33 cellular contexts compared by ENCODE assay signal in the genomic region with DNA sequence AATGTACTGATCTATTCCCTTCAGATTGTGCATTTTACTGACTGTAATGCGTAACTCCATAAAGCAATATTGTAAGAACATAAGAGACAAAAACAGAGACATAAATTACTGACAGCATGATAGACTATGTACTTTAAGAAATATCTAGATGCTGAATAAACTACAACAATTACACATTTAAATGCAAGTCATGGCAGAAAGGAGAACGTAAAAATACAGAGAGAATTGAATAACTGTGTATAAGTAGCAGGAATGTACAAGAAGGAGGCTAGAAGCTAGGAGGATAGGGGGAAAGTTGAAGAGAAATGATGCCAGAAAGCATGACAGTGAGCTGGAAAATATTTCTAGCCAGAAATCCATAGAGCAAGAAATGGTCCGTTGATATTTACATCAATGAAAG.
A peak's percentile ranks its signal among the peaks of the same experiment; 100 is the strongest.
DNase-seq lines count a peak whose midpoint lies in the region; ATAC-seq, FAIRE-seq and TF ChIP-seq lines count a peak whose summit lies in the region.
"Had no signal": no experiment of that assay in that cellular context is flagged by ENCODE, and none has a peak within 500 bp of the region (broad histone marks: within the 10 kb centered on the region; RNA-seq: fewer than 3 reads in every experiment).

No MANE protein-coding gene starts in this region.

- H4K20me1 ChIP-seq in HepG2 (ENCODE audit: insufficient read depth, low read length) = no peaks in the 10 kb centered on the region
- H4K20me1 ChIP-seq in K562 (replicated peaks; ENCODE audit: control insufficient read depth, insufficient read depth, low read length) = no peaks in the 10 kb centered on the region
- H4K20me1 ChIP-seq: BLaER1; BLaER1 treated with 17β-estradiol and CSF1 and Interleukin-3, amounts not matched to agents 10 nM and 100 nM had no signal

- TF ChIP-seq RAD21 in HepG2 (CRISPR knock-in tag; IDR thresholded peaks at IDR 0.05) (no peak), A549 (conservative IDR thresholded peaks at IDR 0.05 in 1 of 2, IDR thresholded peaks at IDR 0.05 in 1 of 2) (no peak), K562 (CRISPR knock-in tag; conservative IDR thresholded peaks at IDR 0.05 in 1 of 2, IDR thresholded peaks at IDR 0.05 in 1 of 2) (no peak)

- H3K4me3 Mint-ChIP-seq in CD14-positive monocyte = no peak overlapping the region
- H3K4me3 Mint-ChIP-seq: B cell; CD4-positive, alpha-beta memory T cell; CD4-positive, alpha-beta T cell; CD8-positive, alpha-beta memory T cell; CD8-positive, alpha-beta T cell had no signal

- H3K79me2 ChIP-seq in HepG2 (ENCODE audit: insufficient read depth, low read length) = no peaks in the 10 kb centered on the region
- H3K79me2 ChIP-seq in K562 (ENCODE audit: control insufficient read depth, insufficient read depth, low read length) = no peaks in the 10 kb centered on the region

- H3K27ac ChIP-seq in HepG2 (ENCODE audit: extremely low read length, insufficient read depth, low read length) = no peak overlapping the region
- no peak overlapping the region for H3K27ac ChIP-seq in right lobe of liver
- H3K27ac ChIP-seq in A549 = no peak overlapping the region
- no peak overlapping the region for H3K27ac ChIP-seq in K562 (ENCODE audit: extremely low read depth, low read depth, low read length)
- H3K27ac ChIP-seq: 22Rv1; BLaER1; BLaER1 treated with 17β-estradiol and CSF1 and Interleukin-3, amounts not matched to agents 10 nM and 100 nM; C4-2B had no signal

- POLR2A ChIA-PET in HepG2 (lab: Yijun Ruan, JAX) (no interaction called here), A549 (lab: Yijun Ruan, JAX) (no interaction called here), K562 (lab: Yijun Ruan, JAX) (interaction anchor here (1.0 kb wide), 1 partner anchor 28 kb away, joined by 3 read pairs; no protein-coding TSS in a partner anchor)

- peaks cover 0 to 7% (median 0%) of the 10 kb centered on the region in 7 donors for H3K9me3 Mint-ChIP-seq in CD14-positive monocyte
- H3K9me3 Mint-ChIP-seq: CD4-positive, alpha-beta T cell; CD8-positive, alpha-beta memory T cell; CD8-positive, alpha-beta T cell had no signal

- H3K9ac ChIP-seq in HepG2 (ENCODE audit: insufficient read depth, low read depth, low read length) (no peak overlapping the region), K562 (ENCODE audit: insufficient read depth in 1 of 2, low read depth in 2 of 2, low read length in 2 of 2) (no peak overlapping the region)
- H3K9ac ChIP-seq: BLaER1; BLaER1 treated with 17β-estradiol and CSF1 and Interleukin-3, amounts not matched to agents 10 nM and 100 nM had no signal

- ATAC-seq in HepG2 (no peak), right lobe of liver (no peak), A549 (no peak), K562 (no peak)
- ATAC-seq: CD8-positive, alpha-beta T cell had no signal

- TF ChIP-seq POLR2A in HepG2 (IDR thresholded peaks at IDR 0.05; ENCODE audit: insufficient read depth in 1 of 2, low read depth in 2 of 2, low read length in 2 of 2) = no peak
- TF ChIP-seq POLR2A in right lobe of liver (IDR thresholded peaks at IDR 0.05) = no peak
- no peak for TF ChIP-seq POLR2A in A549 (IDR thresholded peaks at IDR 0.05; ENCODE audit: low read length)
- no peak for TF ChIP-seq POLR2A in K562 (conservative IDR thresholded peaks at IDR 0.05)

- no peak overlapping the region for H3K4me2 ChIP-seq in HepG2 (ENCODE audit: low read depth, low read length)
- H3K4me2 ChIP-seq in A549 = no peak overlapping the region
- H3K4me2 ChIP-seq in K562 (ENCODE audit: insufficient read depth, low read length) = no peak overlapping the region
- H3K4me2 ChIP-seq: BLaER1 had no signal

- H2AFZ ChIP-seq in HepG2 (ENCODE audit: low read length) (no peak overlapping the region), K562 (ENCODE audit: low read depth, low read length) (peak overlapping the region; percentile 25; the same call in 1 of the 2 replicates)

- DNase-seq in HepG2 (ENCODE audit: low spot score) (no peak), right lobe of liver (no peak), A549 (ENCODE audit: low read depth in 1 of 2, low spot score in 1 of 2) (no peak), K562 (ENCODE audit: extremely low read depth in 1 of 4, low spot score in 3 of 4) (no peak), CD14-positive monocyte (ENCODE audit: low spot score) (no peak), GM19239 (ENCODE audit: insufficient read length, low spot score) (no peak)
- DNase-seq: 8988T; ACHN; AML-193; BE2C; C1 segment of cervical spinal cord; Caco-2; Calu3; CD4-positive, alpha-beta memory T cell; CD4-positive, alpha-beta T cell; CD4-positive, CD25-positive, alpha-beta regulatory T cell; CD8-positive, alpha-beta memory T cell; CD8-positive, alpha-beta T cell; COR-L47; DMS 273 treated with DMSO at 0.1 percent for 48 hours; DMS153; DMS53; DMS79; DMS79 treated with DMSO at 0.1 percent for 48 hours; DND-41; EL had no signal

- H3K36me3 Mint-ChIP-seq in CD14-positive monocyte = no peaks in the 10 kb centered on the region
- H3K36me3 Mint-ChIP-seq: CD4-positive, alpha-beta memory T cell; CD4-positive, CD25-positive, alpha-beta regulatory T cell; CD8-positive, alpha-beta memory T cell; CD8-positive, alpha-beta T cell had no signal

- TF ChIP-seq CTCF in HepG2 (CRISPR knock-in tag; IDR thresholded peaks at IDR 0.05) (no peak), right lobe of liver (IDR thresholded peaks at IDR 0.05) (no peak), A549 (IDR thresholded peaks at IDR 0.05) (no peak), K562 (IDR thresholded peaks at IDR 0.05 in 2 of 3, conservative IDR thresholded peaks at IDR 0.05 in 1 of 3; ENCODE audit: insufficient read depth in 2 of 3, low read depth in 1 of 3, low read length in 3 of 3) (no peak), CD14-positive monocyte (IDR thresholded peaks at IDR 0.05) (no peak)

- FAIRE-seq in HepG2 (lab: Jason Lieb, UNC) = no peak
- no peak for FAIRE-seq in A549 (lab: Jason Lieb, UNC)
- no peak for FAIRE-seq in K562 (lab: Jason Lieb, UNC)
- no peak for FAIRE-seq in GM19239 (lab: Jason Lieb, UNC)
- FAIRE-seq: A204.1, D721Med had no signal

- in situ Hi-C loops in HepG2 (cut with HindIII; ENCODE audit: extremely low pct_ligation_motif_present, low pct_unique_long_range_greater_than_20kb) (no loop called here), K562 (cut with MboI) (no loop called here)

- CTCF ChIA-PET in HepG2 (lab: Yijun Ruan, JAX; ENCODE audit: low intra/inter-chr PET ratio, low total read pairs) = no interaction called here
- CTCF ChIA-PET in A549 (lab: Yijun Ruan, JAX) = no interaction called here
- CTCF ChIA-PET in K562 (lab: Yijun Ruan, JAX; ENCODE audit: low intra/inter-chr PET ratio) = no interaction called here

- peaks cover 2 to 8% (median 2%) of the 10 kb centered on the region in 3 donors for H3K27me3 Mint-ChIP-seq in CD14-positive monocyte (ENCODE audit: low read depth in 3 of 3)

- H3K9me1 ChIP-seq in K562 (ENCODE audit: control insufficient read depth, insufficient read depth, low read length) = no peaks in the 10 kb centered on the region

- H3K4me1 ChIP-seq in HepG2 (ENCODE audit: insufficient read depth, low read length) (peaks cover 26% of the 10 kb centered on the region), right lobe of liver (no peaks in the 10 kb centered on the region), A549 (no peaks in the 10 kb centered on the region), K562 (replicated peaks in 1 of 2; ENCODE audit: control insufficient read depth in 2 of 2, insufficient read depth in 2 of 2, low read length in 2 of 2) (no peaks in the 10 kb centered on the region)
- H3K4me1 ChIP-seq: BE2C, BLaER1, Caco-2 had no signal

- 36% methylated on average over 3 of the region's 3 CpGs for WGBS in HepG2 (ENCODE audit: low lambda C conversion rate)
- 70% methylated on average over 3 of the region's 3 CpGs for WGBS in right lobe of liver (ENCODE audit: insufficient coverage, low coverage, low lambda C conversion rate, missing lambda C conversion rate)
- WGBS in A549 (ENCODE audit: missing lambda C conversion rate) = 41% methylated on average over 3 of the region's 3 CpGs
- WGBS in K562 (ENCODE audit: insufficient coverage, low coverage, missing lambda C conversion rate) = 25% methylated on average over 3 of the region's 3 CpGs

- H3K27ac Mint-ChIP-seq in CD14-positive monocyte = no peak overlapping the region
- H3K27ac Mint-ChIP-seq: B cell; CD4-positive, alpha-beta memory T cell; CD4-positive, alpha-beta T cell; CD4-positive, CD25-positive, alpha-beta regulatory T cell; CD8-positive, alpha-beta memory T cell; CD8-positive, alpha-beta T cell had no signal

- H3K27me3 ChIP-seq in HepG2 (ENCODE audit: control insufficient read depth in 1 of 2, insufficient read depth in 2 of 2, low read length in 2 of 2) (peaks cover 2 to 6% of the 10 kb centered on the region in 2 experiments; a peak in 3 of 5 replicates), right lobe of liver (peaks cover 0 to 8% of the 10 kb centered on the region in 2 donors), K562 (ENCODE audit: control insufficient read depth in 2 of 2, insufficient read depth in 2 of 2, low read length in 2 of 2) (no peaks in the 10 kb centered on the region)
- H3K27me3 ChIP-seq: BE2C; BLaER1; BLaER1 treated with 17β-estradiol and CSF1 and Interleukin-3, amounts not matched to agents 10 nM and 100 nM had no signal

- H3K4me3 ChIP-seq in HepG2 (replicated peaks in 1 of 3; ENCODE audit: insufficient read depth in 1 of 3, low read depth in 2 of 3, low read length in 3 of 3) = no peak overlapping the region
- no peak overlapping the region for H3K4me3 ChIP-seq in right lobe of liver
- H3K4me3 ChIP-seq in A549 = no peak overlapping the region
- H3K4me3 ChIP-seq in K562 = no peak overlapping the region
- H3K4me3 ChIP-seq: BLaER1; BLaER1 treated with 17β-estradiol and CSF1 and Interleukin-3, amounts not matched to agents 10 nM and 100 nM had no signal

- intact Hi-C loops in HepG2 (cut with micrococcal nuclease; ENCODE audit: unreplicated experiment) = no loop called here
- intact Hi-C loops in right lobe of liver (cut with DNase I) = no loop called here
- intact Hi-C loops in K562 (cut with micrococcal nuclease) = no loop called here
- intact Hi-C loops in CD14-positive monocyte (cut with micrococcal nuclease) = no loop called here

- no TSS peak for BruUV-seq in HepG2 (replicated peaks; lab: Mats Ljungman, UMichigan)
- no TSS peak for BruUV-seq in K562 (replicated peaks; lab: Mats Ljungman, UMichigan)

- H3K9me3 ChIP-seq in HepG2 (ENCODE audit: low read length) = no peaks in the 10 kb centered on the region
- H3K9me3 ChIP-seq in right lobe of liver = no peaks in the 10 kb centered on the region
- H3K9me3 ChIP-seq in A549 = no peaks in the 10 kb centered on the region
- 0 out of 2 replicates have a peak, but pooled peaks cover 2% of the 10 kb centered on the region for H3K9me3 ChIP-seq in K562 (replicated peaks; ENCODE audit: control insufficient read depth, insufficient read depth, low read depth, low read length)
- H3K9me3 ChIP-seq: BE2C, BLaER1, Caco-2 had no signal

- no peaks in the 10 kb centered on the region for H3K4me1 Mint-ChIP-seq in CD14-positive monocyte
- H3K4me1 Mint-ChIP-seq: B cell; CD4-positive, alpha-beta memory T cell; CD4-positive, CD25-positive, alpha-beta regulatory T cell; CD8-positive, alpha-beta memory T cell had no signal

- H3K36me3 ChIP-seq in HepG2 (replicated peaks in 1 of 2; ENCODE audit: control insufficient read depth in 1 of 2, insufficient read depth in 2 of 2, low read length in 2 of 2) (no peaks in the 10 kb centered on the region), right lobe of liver (no peaks in the 10 kb centered on the region), K562 (ENCODE audit: control insufficient read depth, insufficient read depth, low read length) (no peaks in the 10 kb centered on the region)
- H3K36me3 ChIP-seq: BE2C; BLaER1; BLaER1 treated with 17β-estradiol and CSF1 and Interleukin-3, amounts not matched to agents 10 nM and 100 nM had no signal

- TF ChIP-seq EP300 in HepG2 (IDR thresholded peaks at IDR 0.05; ENCODE audit: low read depth in 2 of 2, low read length in 2 of 2) (no peak), HepG2 (CRISPR knock-in tag; IDR thresholded peaks at IDR 0.05; ENCODE audit: borderline replicate concordance) (no peak), A549 (IDR thresholded peaks at IDR 0.05) (no peak), K562 (IDR thresholded peaks at IDR 0.05; ENCODE audit: low read length) (no peak)
